In the genomic region with DNA sequence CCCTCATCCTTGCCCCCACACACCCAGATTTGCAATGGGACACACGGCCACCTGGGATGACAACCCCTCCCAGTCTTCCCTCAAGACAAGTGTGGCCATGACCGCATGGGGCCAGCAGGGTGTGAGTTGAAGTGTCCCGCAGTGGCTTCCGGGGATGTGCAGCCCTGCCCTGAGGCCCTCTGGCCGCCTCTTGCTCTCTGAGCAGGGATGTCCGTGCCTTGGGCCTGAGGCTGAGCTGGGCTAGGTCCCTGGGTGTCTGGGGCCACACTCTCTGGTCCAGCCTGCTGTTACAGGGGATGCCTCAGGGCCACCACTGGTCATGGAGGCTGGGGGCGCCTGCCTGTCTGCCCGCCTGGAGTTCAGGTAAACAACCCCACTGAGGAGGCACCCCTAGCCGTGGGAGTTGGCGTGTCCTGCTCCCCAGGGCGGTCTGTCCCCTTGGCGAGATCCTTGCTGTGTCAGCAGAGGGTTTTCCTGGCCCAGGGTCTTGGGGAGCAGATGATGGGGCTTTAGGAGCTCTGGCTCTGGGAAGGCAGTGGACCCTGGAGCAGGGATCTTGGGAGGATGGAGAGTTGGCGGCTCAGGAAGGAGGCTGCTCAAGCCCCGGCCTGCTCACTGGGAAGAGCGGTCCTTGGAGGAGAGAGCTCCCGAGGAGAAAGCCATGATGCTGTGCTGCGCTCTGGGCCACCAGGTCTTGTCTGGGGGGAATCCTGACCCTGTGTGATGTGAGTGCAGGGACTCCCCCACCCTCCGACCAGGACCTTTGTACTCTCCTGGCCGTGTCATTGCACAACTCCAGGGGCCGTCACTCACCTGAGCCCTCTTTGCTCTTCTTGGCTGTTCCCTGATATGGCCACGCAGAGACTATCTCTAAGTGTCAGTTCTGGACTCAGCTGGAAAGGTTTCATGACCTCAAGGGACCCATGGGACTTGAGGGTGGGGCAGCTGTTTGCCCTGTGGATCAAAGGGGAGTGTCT, we compare ENCODE assay signal across 15 cellular contexts.
A peak's percentile ranks its signal among the peaks of the same experiment; 100 is the strongest.
DNase-seq lines count a peak whose midpoint lies in the region; ATAC-seq lines count a peak whose summit lies in the region.
"Had no signal": no experiment of that assay in that cellular context is flagged by ENCODE, and none has a peak within 500 bp of the region (broad histone marks: within the 10 kb centered on the region; RNA-seq: fewer than 3 reads in every experiment).

No MANE protein-coding gene starts in this region.

- no peak for DNase-seq in stimulated activated naive CD8-positive, alpha-beta T cell treated with anti-CD3 and anti-CD28 coated beads, Interleukin-15, amount 100 ng/mL, for 72 hours
- no peak for DNase-seq in stimulated activated naive CD8-positive, alpha-beta T cell treated with anti-CD3 and anti-CD28 coated beads, Interleukin-15, Interleukin-2, amounts not matched to agents 100 U/mL and 50 U/mL, for 24 hours
- DNase-seq in cardiac septum (ENCODE audit: low spot score) = peak; percentile 62
- peak; percentile 59 for DNase-seq in natural killer cell treated with Interleukin-12 subunit alpha and Interleukin-12 subunit beta and Interleukin-15 and Interleukin-18, amount 100 ng/mL, for 72 hours (ENCODE audit: low spot score)
- no peak for DNase-seq in SIG-M5 (lab: John Stamatoyannopoulos, UW)
- DNase-seq in NCI-H2029 (lab: John Stamatoyannopoulos, UW) = no peak
- DNase-seq: DMS79; effector CD4-positive, alpha-beta T cell; foreskin keratinocyte; NCI-H226; stimulated activated CD4-positive, alpha-beta T cell treated with anti-CD3 and anti-CD28 coated beads, Interleukin-15, amount 100 ng/mL, for 24 hours; T-helper 17 cell had no signal

- H3K27ac Mint-ChIP-seq in stimulated activated naive CD8-positive, alpha-beta T cell treated with anti-CD3 and anti-CD28 coated beads, Interleukin-15, amount 100 ng/mL, for 72 hours = peak overlapping the region in 1 of 2 donors; percentile 30
- no peak overlapping the region for H3K27ac Mint-ChIP-seq in natural killer cell treated with Interleukin-12 subunit alpha and Interleukin-12 subunit beta and Interleukin-15 and Interleukin-18, amount 100 ng/mL, for 72 hours
- H3K27ac Mint-ChIP-seq: neural progenitor cell had no signal

- H3K4me1 Mint-ChIP-seq in stimulated activated naive CD8-positive, alpha-beta T cell treated with anti-CD3 and anti-CD28 coated beads, Interleukin-15, amount 100 ng/mL, for 72 hours = peaks cover 7% of the 10 kb centered on the region
- no peaks in the 10 kb centered on the region for H3K4me1 Mint-ChIP-seq in natural killer cell treated with Interleukin-12 subunit alpha and Interleukin-12 subunit beta and Interleukin-15 and Interleukin-18, amount 100 ng/mL, for 72 hours (ENCODE audit: low read depth in 2 of 2)
- H3K4me1 Mint-ChIP-seq: neural progenitor cell had no signal

- H3K4me3 Mint-ChIP-seq in stimulated activated naive CD8-positive, alpha-beta T cell treated with anti-CD3 and anti-CD28 coated beads, Interleukin-15, amount 100 ng/mL, for 72 hours = no peak overlapping the region
- no peak overlapping the region for H3K4me3 Mint-ChIP-seq in natural killer cell treated with Interleukin-12 subunit alpha and Interleukin-12 subunit beta and Interleukin-15 and Interleukin-18, amount 100 ng/mL, for 72 hours
- H3K4me3 Mint-ChIP-seq: neural progenitor cell, T-helper 17 cell had no signal

- H3K36me3 Mint-ChIP-seq in natural killer cell treated with Interleukin-12 subunit alpha and Interleukin-12 subunit beta and Interleukin-15 and Interleukin-18, amount 100 ng/mL, for 72 hours = no peaks in the 10 kb centered on the region
- H3K36me3 Mint-ChIP-seq: neural progenitor cell had no signal

- intact Hi-C loops in cardiac septum (cut with DNase I) = loop anchor here (5.0 kb wide), 1 partner anchor 65 kb away; the partner anchor contains the start of gene KCNQ1

- no peaks in the 10 kb centered on the region for H3K27me3 Mint-ChIP-seq in stimulated activated naive CD8-positive, alpha-beta T cell treated with anti-CD3 and anti-CD28 coated beads, Interleukin-15, amount 100 ng/mL, for 72 hours
- peaks cover 0 to 4% of the 10 kb centered on the region in 2 donors for H3K27me3 Mint-ChIP-seq in natural killer cell treated with Interleukin-12 subunit alpha and Interleukin-12 subunit beta and Interleukin-15 and Interleukin-18, amount 100 ng/mL, for 72 hours
- H3K27me3 Mint-ChIP-seq: T-helper 17 cell had no signal

- ATAC-seq in stimulated activated naive CD8-positive, alpha-beta T cell treated with anti-CD3 and anti-CD28 coated beads, Interleukin-15, amount 100 ng/mL, for 72 hours = peak; percentile 26
- ATAC-seq in stimulated activated naive CD8-positive, alpha-beta T cell treated with anti-CD3 and anti-CD28 coated beads, Interleukin-15, Interleukin-2, amounts not matched to agents 100 U/mL and 50 U/mL, for 24 hours = no peak
- no peak for ATAC-seq in natural killer cell treated with Interleukin-12 subunit alpha and Interleukin-12 subunit beta and Interleukin-15 and Interleukin-18, amount 100 ng/mL, for 72 hours
- ATAC-seq in HG02870 (IDR thresholded peaks at IDR 0.05; ENCODE audit: unreplicated experiment) (no peak), GM21825 (IDR thresholded peaks at IDR 0.05; ENCODE audit: unreplicated experiment) (no peak)
- ATAC-seq: foreskin keratinocyte, T-helper 17 cell had no signal

- no peaks in the 10 kb centered on the region for H3K9me3 Mint-ChIP-seq in stimulated activated naive CD8-positive, alpha-beta T cell treated with anti-CD3 and anti-CD28 coated beads, Interleukin-15, amount 100 ng/mL, for 72 hours
- H3K9me3 Mint-ChIP-seq in natural killer cell treated with Interleukin-12 subunit alpha and Interleukin-12 subunit beta and Interleukin-15 and Interleukin-18, amount 100 ng/mL, for 72 hours = no peaks in the 10 kb centered on the region
- H3K9me3 Mint-ChIP-seq: neural progenitor cell had no signal

Comparison
In these comparisons a context has a peak if more than half of its experiments do, and no peak if none do; other contexts are left out.
1. DNase-seq: peak in cardiac septum (single experiment) and natural killer cell treated with Interleukin-12 subunit alpha and Interleukin-12 subunit beta and Interleukin-15 and Interleukin-18, amount 100 ng/mL, for 72 hours (single experiment); none in stimulated activated naive CD8-positive, alpha-beta T cell treated with anti-CD3 and anti-CD28 coated beads, Interleukin-15, amount 100 ng/mL, for 72 hours (0 of 2), stimulated activated naive CD8-positive, alpha-beta T cell treated with anti-CD3 and anti-CD28 coated beads, Interleukin-15, Interleukin-2, amounts not matched to agents 100 U/mL and 50 U/mL, for 24 hours (single experiment), SIG-M5 (single experiment) and NCI-H2029 (single experiment).